ENCODE assay signal across 15 cellular contexts in genomic region chr12:105920161-105920684, GRCh38.
DNase-seq lines count a peak whose midpoint lies in the region; ATAC-seq and TF ChIP-seq lines count a peak whose summit lies in the region.
"Had no signal": no experiment of that assay in that cellular context is flagged by ENCODE, and none has a peak within 500 bp of the region (broad histone marks: within the 10 kb centered on the region; RNA-seq: fewer than 3 reads in every experiment).

No MANE protein-coding gene starts in this region.

- no peak overlapping the region for H3K4me3 Mint-ChIP-seq in H9
- H3K4me3 Mint-ChIP-seq: activated CD8-positive, alpha-beta T cell treated with anti-CD3 and anti-CD28 coated beads for 36 hours; naive thymus-derived CD8-positive, alpha-beta T cell; stimulated activated naive CD8-positive, alpha-beta T cell treated with anti-CD3 and anti-CD28 coated beads, Interleukin-15, Interleukin-2, amounts not matched to agents 100 ng/mL and 50 ng/mL, for 24 hours had no signal

- H3K27me3 Mint-ChIP-seq in H9 (ENCODE audit: low read depth) = no peaks in the 10 kb centered on the region

- H3K79me2 ChIP-seq in H9 (ENCODE audit: insufficient read depth, low read length) = no peaks in the 10 kb centered on the region

- no peak overlapping the region for H3K4ac ChIP-seq in H9 (ENCODE audit: low read depth, low read length)

- H3K4me1 Mint-ChIP-seq in H9 = no peaks in the 10 kb centered on the region
- H3K4me1 Mint-ChIP-seq: naive thymus-derived CD8-positive, alpha-beta T cell had no signal

- no peak overlapping the region for H3K4me2 ChIP-seq in H9 (ENCODE audit: insufficient read depth, insufficient read length, low read length)

- no peak overlapping the region for H3K18ac ChIP-seq in H9 (ENCODE audit: insufficient read length, low read depth, low read length)

- no peak overlapping the region for H2AK5ac ChIP-seq in H9 (ENCODE audit: insufficient read length, low read length)

- H4K20me1 ChIP-seq in H9 (ENCODE audit: control insufficient read depth, insufficient read depth, insufficient read length) = no peaks in the 10 kb centered on the region

- no peak overlapping the region for H2AFZ ChIP-seq in H9 (ENCODE audit: low read length)

- H3K23me2 ChIP-seq in H9 (ENCODE audit: insufficient read length, low read depth, low read length, poor library complexity, severe bottlenecking) = no peaks in the 10 kb centered on the region

- H3K79me1 ChIP-seq in H9 (ENCODE audit: insufficient read depth, low read depth, low read length, poor library complexity, severe bottlenecking) = no peaks in the 10 kb centered on the region

- ATAC-seq in GM21576 (IDR thresholded peaks at IDR 0.05; ENCODE audit: unreplicated experiment) (no peak), GM19452 (IDR thresholded peaks at IDR 0.05; ENCODE audit: unreplicated experiment) (no peak)
- ATAC-seq: activated CD8-positive, alpha-beta T cell treated with anti-CD3 and anti-CD28 coated beads for 36 hours; naive thymus-derived CD8-positive, alpha-beta T cell had no signal

- no peak overlapping the region for H4K91ac ChIP-seq in H9 (ENCODE audit: insufficient read length, low read depth, low read length)

- no peak overlapping the region; a peak in 1 of 7 replicates for H3K27ac Mint-ChIP-seq in H9
- H3K27ac Mint-ChIP-seq: activated CD8-positive, alpha-beta T cell treated with anti-CD3 and anti-CD28 coated beads for 36 hours; naive thymus-derived CD8-positive, alpha-beta T cell; stimulated activated naive CD8-positive, alpha-beta T cell treated with anti-CD3 and anti-CD28 coated beads, Interleukin-15, Interleukin-2, amounts not matched to agents 100 ng/mL and 50 ng/mL, for 24 hours had no signal

- H3K9ac ChIP-seq in H9 (ENCODE audit: extremely low read depth, insufficient read length, low read length) = no peak overlapping the region

- no peak overlapping the region for H2BK120ac ChIP-seq in H9 (ENCODE audit: low read depth, low read length, poor library complexity, severe bottlenecking)

- no peaks in the 10 kb centered on the region for H3K9me3 Mint-ChIP-seq in H9
- H3K9me3 Mint-ChIP-seq: activated CD8-positive, alpha-beta T cell treated with anti-CD3 and anti-CD28 coated beads for 36 hours; stimulated activated naive CD8-positive, alpha-beta T cell treated with anti-CD3 and anti-CD28 coated beads, Interleukin-15, Interleukin-2, amounts not matched to agents 100 ng/mL and 50 ng/mL, for 24 hours had no signal

- no peak overlapping the region for H3K56ac ChIP-seq in H9 (ENCODE audit: insufficient read length, low read depth, low read length)

- intact Hi-C loops in head of caudate nucleus (cut with DNase I) = no loop called here

- H3K36me3 Mint-ChIP-seq in H9 (ENCODE audit: insufficient read depth in 1 of 3, low read depth in 3 of 3) = no peaks in the 10 kb centered on the region
- H3K36me3 Mint-ChIP-seq: naive thymus-derived CD8-positive, alpha-beta T cell had no signal

- no peak overlapping the region for H4K5ac ChIP-seq in H9 (ENCODE audit: insufficient read length, low read depth, low read length)

- no peak overlapping the region for H4K8ac ChIP-seq in H9 (replicated peaks; ENCODE audit: insufficient read length, low read depth, low read length)

- no peak overlapping the region for H2BK5ac ChIP-seq in H9 (ENCODE audit: insufficient read length, low read length)

- H3K27me3 ChIP-seq in H9 (ENCODE audit: insufficient read depth, low read length) = no peaks in the 10 kb centered on the region; the same call in 1 of the 2 replicates

- H3K9me3 ChIP-seq in H9 (ENCODE audit: control insufficient read depth, low read depth, low read length) = no peaks in the 10 kb centered on the region

- no peak overlapping the region for H2BK12ac ChIP-seq in H9 (ENCODE audit: insufficient read length, low read depth, low read length)

- peak; percentile 44 for DNase-seq in LHCN-M2 (ENCODE audit: low read depth)
- peak; percentile 82 for DNase-seq in SK-N-DZ (ENCODE audit: low spot score)
- DNase-seq in head of caudate nucleus = peak in 33 of 42 donors; percentile 8 to 70 (median 30)
- DNase-seq in pulmonary artery endothelial cell (ENCODE audit: low read depth, low spot score) = peak; percentile 8
- no peak for DNase-seq in glomerular visceral epithelial cell (ENCODE audit: extremely low spot score)
- no peak for DNase-seq in H9
- DNase-seq: activated CD8-positive, alpha-beta T cell treated with anti-CD3 and anti-CD28 coated beads for 36 hours; activated naive CD4-positive, alpha-beta T cell treated with anti-CD3 and anti-CD28 coated beads, Interleukin-2, amount 50 U/mL, for 16 hours; effector CD8-positive, alpha-beta T cell; MM.1S; naive thymus-derived CD8-positive, alpha-beta T cell; T-helper 2 cell had no signal

- no peak overlapping the region for H2BK15ac ChIP-seq in H9 (ENCODE audit: low read depth, low read length)

- no peak overlapping the region for H3T11ph ChIP-seq in H9 (ENCODE audit: low read length)

- no peak overlapping the region for H3K14ac ChIP-seq in H9 (ENCODE audit: insufficient read depth, low read length)

- H3K27ac ChIP-seq in H9 (ENCODE audit: insufficient read length, low read depth, low read length) = no peak overlapping the region

- no peaks in the 10 kb centered on the region for H3K4me1 ChIP-seq in H9 (ENCODE audit: insufficient read depth, low read length)

- WGBS in H9 (ENCODE audit: extremely low coverage, insufficient read length, low lambda C conversion rate) = no CpG with 5 or more reads among the region's 4 CpGs

- no peak for TF ChIP-seq CTCF in H9 (conservative IDR thresholded peaks at IDR 0.05)

- no peak overlapping the region for H2BK20ac ChIP-seq in H9 (ENCODE audit: low read depth, low read length, poor library complexity, severe bottlenecking)

- no peak overlapping the region for H3K23ac ChIP-seq in H9 (ENCODE audit: insufficient read length, low read depth, low read length)

Comparison
In these comparisons a context has a peak if more than half of its experiments do, and no peak if none do; other contexts are left out.
1. DNase-seq: peak in LHCN-M2 (single experiment), SK-N-DZ (single experiment), head of caudate nucleus (33 of 42) and pulmonary artery endothelial cell (single experiment); none in glomerular visceral epithelial cell (single experiment) and H9 (single experiment).